ENCODE assay signal across 31 cellular contexts in the genomic region with DNA sequence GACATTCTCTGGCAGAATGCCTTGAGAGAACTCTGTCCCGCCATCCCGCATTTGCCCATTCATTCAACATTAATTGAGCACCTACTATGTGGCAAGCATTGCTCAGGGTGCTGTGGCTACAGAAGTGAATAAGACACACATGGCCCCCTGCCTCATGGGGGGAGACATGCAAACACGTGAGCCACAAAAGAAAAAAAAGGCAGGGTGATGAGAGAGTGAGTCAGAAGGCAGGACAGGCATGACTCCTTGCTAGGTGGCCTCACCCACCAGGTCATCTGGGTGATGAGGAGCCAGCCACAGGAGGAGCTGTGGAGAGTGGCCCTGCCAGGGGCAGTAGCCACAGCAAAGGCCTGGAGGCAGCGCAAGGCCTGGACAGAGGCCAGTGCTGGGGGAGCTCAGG. TPM values are rescaled to one million over a fixed set of nuclear protein-coding genes. Genes with fewer than 3 reads are reported as not detected.
DNase-seq lines count a peak whose midpoint lies in the region; ATAC-seq, FAIRE-seq and TF ChIP-seq lines count a peak whose summit lies in the region.
"Had no signal": no experiment of that assay in that cellular context is flagged by ENCODE, and none has a peak within 500 bp of the region (broad histone marks: within the 10 kb centered on the region; RNA-seq: fewer than 3 reads in every experiment).

No MANE protein-coding gene starts in this region.

- H3K4me3 ChIP-seq in HepG2 (replicated peaks in 1 of 3; ENCODE audit: insufficient read depth in 1 of 3, low read depth in 2 of 3, low read length in 3 of 3) (no peak overlapping the region), right lobe of liver (no peak overlapping the region), fibroblast of mammary gland (ENCODE audit: control insufficient read depth, low read depth, low read length) (no peak overlapping the region)
- H3K4me3 ChIP-seq: ascending aorta, mucosa of descending colon, SK-N-MC, suprapubic skin, uterus had no signal

- no peak for TF ChIP-seq RAD21 in HepG2 (CRISPR knock-in tag; IDR thresholded peaks at IDR 0.05)

- POLR2A ChIA-PET in HepG2 (lab: Yijun Ruan, JAX): no interaction called here

- H3K36me3 Mint-ChIP-seq in type B pancreatic cell: peaks cover 3% of the 10 kb centered on the region
- H3K36me3 Mint-ChIP-seq: activated naive CD4-positive, alpha-beta T cell treated with anti-CD3 and anti-CD28 coated beads, Interleukin-2, amount 50 U/mL, for 72 hours had no signal

- H3K27me3 ChIP-seq in HepG2 (ENCODE audit: control insufficient read depth in 1 of 2, insufficient read depth in 2 of 2, low read length in 2 of 2): peaks cover 13 to 36% of the 10 kb centered on the region in 2 experiments
- peaks cover 7 to 15% of the 10 kb centered on the region in 2 donors for H3K27me3 ChIP-seq in right lobe of liver

- H3K4me3 Mint-ChIP-seq in type B pancreatic cell: peak overlapping the region; percentile 21
- H3K4me3 Mint-ChIP-seq: activated T-cell treated with anti-CD3 and anti-CD28 coated beads, Interleukin-2, amount 50 U/mL, for 72 hours; central memory CD8-positive, alpha-beta T cell; H9; nephron progenitor cell had no signal

- CTCF ChIA-PET in HepG2 (lab: Yijun Ruan, JAX; ENCODE audit: low intra/inter-chr PET ratio, low total read pairs): no interaction called here

- peaks cover 49% of the 10 kb centered on the region for H3K27me3 Mint-ChIP-seq in type B pancreatic cell

- DNase-seq in HepG2 (ENCODE audit: low spot score) (no peak), right lobe of liver (no peak), RPMI7951 (ENCODE audit: low read depth) (peak; percentile 33), fibroblast of mammary gland (ENCODE audit: low read depth) (peak; percentile 52), type B pancreatic cell (ENCODE audit: extremely low spot score, unreplicated experiment) (no peak), NCI-H2081 treated with DMSO at 0.1 percent for 48 hours (lab: John Stamatoyannopoulos, UW) (no peak)
- DNase-seq: activated CD4-positive, alpha-beta T cell treated with anti-CD3 and anti-CD28 coated beads for 4 hours; activated T-cell treated with anti-CD3 and anti-CD28 coated beads, Interleukin-2, amount 50 U/mL, for 72 hours; foreskin melanocyte; H9; hypothalamus; Karpas-422; mucosa of descending colon; NCI-H1092; NCI-H2029 treated with DMSO at 0.1 percent for 48 hours; NCI-H446; nephron progenitor cell; uterus had no signal

- no peak for ATAC-seq in HepG2
- ATAC-seq in right lobe of liver: no peak
- ATAC-seq in GM19351 (IDR thresholded peaks at IDR 0.05; ENCODE audit: unreplicated experiment): no peak
- ATAC-seq in HG03469 (IDR thresholded peaks at IDR 0.05; ENCODE audit: unreplicated experiment): no peak
- ATAC-seq: mucosa of descending colon, Panc1 had no signal

- no TSS peak for BruUV-seq in HepG2 (replicated peaks; lab: Mats Ljungman, UMichigan)

- peaks cover 14% of the 10 kb centered on the region for H3K4me1 Mint-ChIP-seq in type B pancreatic cell (ENCODE audit: unreplicated experiment)

- H3K9ac ChIP-seq in HepG2 (ENCODE audit: insufficient read depth, low read depth, low read length): no peak overlapping the region

- intact Hi-C loops in HepG2 (cut with micrococcal nuclease; ENCODE audit: unreplicated experiment) (no loop called here), right lobe of liver (cut with DNase I) (loop anchor here (10.0 kb wide), 1 partner anchor 148 kb away; no protein-coding TSS in a partner anchor)

- H3K9me3 Mint-ChIP-seq in type B pancreatic cell: no peaks in the 10 kb centered on the region
- H3K9me3 Mint-ChIP-seq: activated naive CD4-positive, alpha-beta T cell treated with anti-CD3 and anti-CD28 coated beads, Interleukin-2, amount 50 U/mL, for 72 hours; activated T-cell treated with anti-CD3 and anti-CD28 coated beads, Interleukin-2, amount 50 U/mL, for 72 hours; central memory CD8-positive, alpha-beta T cell; H9; nephron progenitor cell had no signal

- no peak overlapping the region for H2AFZ ChIP-seq in HepG2 (ENCODE audit: low read length)

- TF ChIP-seq POLR2A in HepG2 (IDR thresholded peaks at IDR 0.05; ENCODE audit: insufficient read depth in 1 of 2, low read depth in 2 of 2, low read length in 2 of 2) (no peak), right lobe of liver (IDR thresholded peaks at IDR 0.05) (no peak)

- H4K20me1 ChIP-seq in HepG2 (ENCODE audit: insufficient read depth, low read length): peaks cover 11% of the 10 kb centered on the region

- H3K36me3 ChIP-seq in HepG2 (replicated peaks in 1 of 2; ENCODE audit: control insufficient read depth in 1 of 2, insufficient read depth in 2 of 2, low read length in 2 of 2): 0 out of 5 replicates have a peak, but pooled peaks cover 0 to 1% of the 10 kb centered on the region in 2 experiments
- H3K36me3 ChIP-seq in right lobe of liver: no peaks in the 10 kb centered on the region
- H3K36me3 ChIP-seq: ascending aorta, suprapubic skin, uterus had no signal

- 60% methylated on average over 4 of the region's 4 CpGs for WGBS in HepG2 (ENCODE audit: low lambda C conversion rate)
- WGBS in right lobe of liver (ENCODE audit: insufficient coverage, low coverage, low lambda C conversion rate, missing lambda C conversion rate): 82% methylated on average over 1 of the region's 4 CpGs

- H3K27ac ChIP-seq in HepG2 (ENCODE audit: extremely low read length, insufficient read depth, low read length): no peak overlapping the region
- H3K27ac ChIP-seq in right lobe of liver: no peak overlapping the region
- H3K27ac ChIP-seq: ascending aorta, C4-2B, epithelial cell of prostate, SK-N-MC, suprapubic skin, uterus had no signal

- no peaks in the 10 kb centered on the region for H3K9me3 ChIP-seq in HepG2 (ENCODE audit: low read length)
- no peaks in the 10 kb centered on the region for H3K9me3 ChIP-seq in right lobe of liver
- H3K9me3 ChIP-seq: ascending aorta, mucosa of descending colon, suprapubic skin, uterus had no signal

- no peak overlapping the region for H3K27ac Mint-ChIP-seq in type B pancreatic cell
- H3K27ac Mint-ChIP-seq: activated naive CD4-positive, alpha-beta T cell treated with anti-CD3 and anti-CD28 coated beads, Interleukin-2, amount 50 U/mL, for 72 hours; activated T-cell treated with anti-CD3 and anti-CD28 coated beads, Interleukin-2, amount 50 U/mL, for 72 hours; H9; nephron progenitor cell; progenitor cell of endocrine pancreas had no signal

- H3K4me1 ChIP-seq in HepG2 (ENCODE audit: insufficient read depth, low read length): peaks cover 62% of the 10 kb centered on the region
- peaks cover 0 to 30% (median 6%) of the 10 kb centered on the region in 4 donors for H3K4me1 ChIP-seq in right lobe of liver

- no peak overlapping the region for H3K4me2 ChIP-seq in HepG2 (ENCODE audit: low read depth, low read length)

- TF ChIP-seq CTCF in HepG2 (CRISPR knock-in tag; IDR thresholded peaks at IDR 0.05) (no peak), right lobe of liver (IDR thresholded peaks at IDR 0.05) (no peak), fibroblast of mammary gland (conservative IDR thresholded peaks at IDR 0.05; ENCODE audit: control insufficient read depth, insufficient read depth, low read depth, low read length) (no peak), type B pancreatic cell (conservative IDR thresholded peaks at IDR 0.05) (no peak)

- no peak for FAIRE-seq in HepG2 (lab: Jason Lieb, UNC)
- FAIRE-seq: G401.6 had no signal

- TF ChIP-seq EP300 in HepG2 (IDR thresholded peaks at IDR 0.05; ENCODE audit: low read depth in 2 of 2, low read length in 2 of 2): no peak
- TF ChIP-seq EP300 in HepG2 (CRISPR knock-in tag; IDR thresholded peaks at IDR 0.05; ENCODE audit: borderline replicate concordance): no peak

- H3K79me2 ChIP-seq in HepG2 (ENCODE audit: insufficient read depth, low read length): peaks cover 4% of the 10 kb centered on the region

- in situ Hi-C loops in HepG2 (cut with HindIII; ENCODE audit: extremely low pct_ligation_motif_present, low pct_unique_long_range_greater_than_20kb): loop anchor here (5.0 kb wide), 1 partner anchor 146 kb away; no protein-coding TSS in a partner anchor

RNA-seq across cellular contexts. Expression of gene CHRM4, which starts 4.9 kb away (rescaled TPM):
- 0.13 TPM in 1 of 2 replicates, not detected in the other for total RNA-seq in HepG2 (2016; rRNA removed; fragmentation: Illumina TruSeq; extraction: Trizol)
- total RNA-seq in HepG2 (2016; cell fraction: cytosol; rRNA removed; fragmentation: Illumina TruSeq; extraction: Trizol; ENCODE audit: low read depth): not detected in 2 replicates
- total RNA-seq in HepG2 (2016; cell fraction: insoluble cytoplasmic fraction; rRNA removed; fragmentation: Illumina TruSeq; extraction: Trizol): 0.11 TPM in 1 of 2 replicates, not detected in the other
- 0.15 TPM in 1 of 2 replicates, not detected in the other for total RNA-seq in HepG2 (2016; cell fraction: membrane; rRNA removed; fragmentation: Illumina TruSeq; extraction: Trizol)
- 0.25 TPM in 1 of 2 replicates, not detected in the other for total RNA-seq in HepG2 (2016; cell fraction: nucleus; rRNA removed; fragmentation: Illumina TruSeq; extraction: Trizol)
- polyA plus RNA-seq in HepG2 (2011; rRNA removed): 0.21 and 0.22 TPM in 2 replicates
- 0.12 and 0.19 TPM in 2 replicates for polyA plus RNA-seq in HepG2 (2011; cell fraction: cytosol; rRNA removed)
- 0.43 and 0.85 TPM in 2 replicates for polyA plus RNA-seq in HepG2 (2011; cell fraction: nucleus; rRNA removed)
- 0.27 TPM in 1 of 2 replicates, not detected in the other for polyA plus RNA-seq in HepG2 (2012)
- polyA plus RNA-seq in HepG2 (2016; cell fraction: cytosol; fragmentation: Illumina TruSeq; extraction: Trizol; ENCODE audit: low read depth): 0.08 TPM in 1 of 2 replicates, not detected in the other
- 0.15 TPM in 1 of 2 replicates, not detected in the other for polyA plus RNA-seq in HepG2 (2016; cell fraction: insoluble cytoplasmic fraction; fragmentation: Illumina TruSeq; extraction: Trizol; ENCODE audit: low read depth)
- polyA plus RNA-seq in HepG2 (2016; cell fraction: membrane; fragmentation: Illumina TruSeq; extraction: Trizol; ENCODE audit: low read depth): 0.21 TPM in 1 of 2 replicates, not detected in the other
- 0.41 TPM in 1 of 2 replicates, not detected in the other for polyA plus RNA-seq in HepG2 (2016; cell fraction: nucleus; fragmentation: Illumina TruSeq; extraction: Trizol; ENCODE audit: insufficient read depth, low read depth)
- 0.58 and 0.90 TPM in 2 replicates for polyA minus RNA-seq in HepG2 (2011; rRNA and poly(A)+ RNA removed; ENCODE audit: low replicate concordance)
- not detected in 2 replicates for polyA minus RNA-seq in HepG2 (2011; cell fraction: cytosol; rRNA and poly(A)+ RNA removed)
- polyA minus RNA-seq in HepG2 (2011; cell fraction: nucleus; rRNA and poly(A)+ RNA removed): 0.50 and 0.52 TPM in 2 replicates
- total RNA-seq in right lobe of liver: not detected
- total RNA-seq in RPMI7951 (2014; rRNA removed; shearing (Covaris generic)): 0.49 TPM in 1 of 2 replicates, not detected in the other
- 0.98 and 1.0 TPM in 2 replicates for total RNA-seq in type B pancreatic cell (ENCODE audit: low replicate concordance)
- total RNA-seq: activated CD8-positive, alpha-beta memory T cell treated with anti-CD3 and anti-CD28 coated beads for 36 hours; ascending aorta had no signal

RNA-seq across cellular contexts. Expression of gene MDK, which starts 5.2 kb away (rescaled TPM):
- total RNA-seq in HepG2 (2016; rRNA removed; fragmentation: Illumina TruSeq; extraction: Trizol) (149 and 312 TPM in 2 replicates), right lobe of liver (1 to 10 TPM in 5 of 6 experiments, under 1 TPM in 1; 0.35 to 6.4 (median 4.2) TPM), type B pancreatic cell (ENCODE audit: low replicate concordance) (949 and 981 TPM in 2 replicates)
- 310 and 356 TPM in 2 replicates for total RNA-seq in HepG2 (2016; cell fraction: cytosol; rRNA removed; fragmentation: Illumina TruSeq; extraction: Trizol; ENCODE audit: low read depth)
- total RNA-seq in HepG2 (2016; cell fraction: insoluble cytoplasmic fraction; rRNA removed; fragmentation: Illumina TruSeq; extraction: Trizol): 138 and 308 TPM in 2 replicates
- 284 and 347 TPM in 2 replicates for total RNA-seq in HepG2 (2016; cell fraction: membrane; rRNA removed; fragmentation: Illumina TruSeq; extraction: Trizol)
- total RNA-seq in HepG2 (2016; cell fraction: nucleus; rRNA removed; fragmentation: Illumina TruSeq; extraction: Trizol): 197 and 254 TPM in 2 replicates
- 355 and 407 TPM in 2 replicates for polyA plus RNA-seq in HepG2 (2011; rRNA removed)
- 510 and 850 TPM in 2 replicates for polyA plus RNA-seq in HepG2 (2011; cell fraction: cytosol; rRNA removed)
- polyA plus RNA-seq in HepG2 (2011; cell fraction: nucleus; rRNA removed): 205 and 210 TPM in 2 replicates
- 127 and 170 TPM in 2 replicates for polyA plus RNA-seq in HepG2 (2012)
- 699 and 772 TPM in 2 replicates for polyA plus RNA-seq in HepG2 (2016; cell fraction: cytosol; fragmentation: Illumina TruSeq; extraction: Trizol; ENCODE audit: low read depth)
- 298 and 351 TPM in 2 replicates for polyA plus RNA-seq in HepG2 (2016; cell fraction: insoluble cytoplasmic fraction; fragmentation: Illumina TruSeq; extraction: Trizol; ENCODE audit: low read depth)
- 584 and 631 TPM in 2 replicates for polyA plus RNA-seq in HepG2 (2016; cell fraction: membrane; fragmentation: Illumina TruSeq; extraction: Trizol; ENCODE audit: low read depth)
- 829 and 892 TPM in 2 replicates for polyA plus RNA-seq in HepG2 (2016; cell fraction: nucleus; fragmentation: Illumina TruSeq; extraction: Trizol; ENCODE audit: insufficient read depth, low read depth)
- polyA minus RNA-seq in HepG2 (2011; rRNA and poly(A)+ RNA removed; ENCODE audit: low replicate concordance): 1.3 and 126 TPM in 2 replicates
- polyA minus RNA-seq in HepG2 (2011; cell fraction: cytosol; rRNA and poly(A)+ RNA removed): 66.8 and 86.0 TPM in 2 replicates
- polyA minus RNA-seq in HepG2 (2011; cell fraction: nucleus; rRNA and poly(A)+ RNA removed): 18.5 and 19.3 TPM in 2 replicates
- total RNA-seq in RPMI7951 (2014; rRNA removed; shearing (Covaris generic)): 15.8 and 19.9 TPM in 2 replicates

RNA-seq across cellular contexts. Expression of gene DGKZ, which starts 39.4 kb away (rescaled TPM):
- total RNA-seq in HepG2 (2016; rRNA removed; fragmentation: Illumina TruSeq; extraction: Trizol) (14.6 and 20.7 TPM in 2 replicates), right lobe of liver (10 to 100 TPM; 10.7 to 57.9 (median 16.0) TPM), type B pancreatic cell (ENCODE audit: low replicate concordance) (50.0 and 57.6 TPM in 2 replicates)
- total RNA-seq in HepG2 (2016; cell fraction: cytosol; rRNA removed; fragmentation: Illumina TruSeq; extraction: Trizol; ENCODE audit: low read depth): 11.9 and 13.2 TPM in 2 replicates
- total RNA-seq in HepG2 (2016; cell fraction: insoluble cytoplasmic fraction; rRNA removed; fragmentation: Illumina TruSeq; extraction: Trizol): 11.6 and 19.8 TPM in 2 replicates
- total RNA-seq in HepG2 (2016; cell fraction: membrane; rRNA removed; fragmentation: Illumina TruSeq; extraction: Trizol): 26.9 and 29.6 TPM in 2 replicates
- 18.5 and 22.1 TPM in 2 replicates for total RNA-seq in HepG2 (2016; cell fraction: nucleus; rRNA removed; fragmentation: Illumina TruSeq; extraction: Trizol)
- polyA plus RNA-seq in HepG2 (2011; rRNA removed): 15.8 and 17.6 TPM in 2 replicates
- polyA plus RNA-seq in HepG2 (2011; cell fraction: cytosol; rRNA removed): 8.8 and 15.2 TPM in 2 replicates
- 108 and 162 TPM in 2 replicates for polyA plus RNA-seq in HepG2 (2011; cell fraction: nucleus; rRNA removed)
- polyA plus RNA-seq in HepG2 (2012): 11.6 and 19.4 TPM in 2 replicates
- 18.6 and 18.8 TPM in 2 replicates for polyA plus RNA-seq in HepG2 (2016; cell fraction: cytosol; fragmentation: Illumina TruSeq; extraction: Trizol; ENCODE audit: low read depth)
- polyA plus RNA-seq in HepG2 (2016; cell fraction: insoluble cytoplasmic fraction; fragmentation: Illumina TruSeq; extraction: Trizol; ENCODE audit: low read depth): 21.9 and 30.3 TPM in 2 replicates
- polyA plus RNA-seq in HepG2 (2016; cell fraction: membrane; fragmentation: Illumina TruSeq; extraction: Trizol; ENCODE audit: low read depth): 44.5 and 49.9 TPM in 2 replicates
- 65.9 and 71.9 TPM in 2 replicates for polyA plus RNA-seq in HepG2 (2016; cell fraction: nucleus; fragmentation: Illumina TruSeq; extraction: Trizol; ENCODE audit: insufficient read depth, low read depth)
- 43.2 and 71.9 TPM in 2 replicates for polyA minus RNA-seq in HepG2 (2011; rRNA and poly(A)+ RNA removed; ENCODE audit: low replicate concordance)
- 12.3 and 14.8 TPM in 2 replicates for polyA minus RNA-seq in HepG2 (2011; cell fraction: cytosol; rRNA and poly(A)+ RNA removed)
- 15.9 and 16.9 TPM in 2 replicates for polyA minus RNA-seq in HepG2 (2011; cell fraction: nucleus; rRNA and poly(A)+ RNA removed)
- total RNA-seq in RPMI7951 (2014; rRNA removed; shearing (Covaris generic)): 21.3 and 22.0 TPM in 2 replicates

Comparison
In these comparisons a context has a peak if more than half of its experiments do, and no peak if none do; other contexts are left out.
1. DNase-seq: peak in RPMI7951 (single experiment) and fibroblast of mammary gland (single experiment); none in HepG2 (single experiment), right lobe of liver (0 of 3), type B pancreatic cell (single experiment) and NCI-H2081 treated with DMSO at 0.1 percent for 48 hours (single experiment).